Comparison of ENCODE assay signal across 1 cellular context in genomic region chr20:38084425-38084951, GRCh38.
TF ChIP-seq lines count a peak whose summit lies in the region.

No MANE protein-coding gene starts in this region.

TF ChIP-seq in K562, 482 proteins besides CTCF, POLR2A, EP300 and RAD21 (continued from another document and continues in another):
- TF ChIP-seq RERE (CRISPR knock-in tag; IDR thresholded peaks at IDR 0.05; ENCODE audit: borderline replicate concordance) = no peak
- TF ChIP-seq ZBTB49 (CRISPR knock-in tag; IDR thresholded peaks at IDR 0.05; ENCODE audit: borderline replicate concordance) = no peak
- TF ChIP-seq ZNF583 (CRISPR knock-in tag; IDR thresholded peaks at IDR 0.05) = no peak
- 0 out of 2 replicates have a peak, but pooled peaks have one; percentile 34 for TF ChIP-seq MYNN (IDR thresholded peaks at IDR 0.05)
- no peak for TF ChIP-seq MYNN (CRISPR knock-in tag; IDR thresholded peaks at IDR 0.05)
- no peak for TF ChIP-seq SUPT5H (IDR thresholded peaks at IDR 0.05)
- no peak for TF ChIP-seq MED1 (CRISPR knock-in tag; IDR thresholded peaks at IDR 0.05; ENCODE audit: borderline replicate concordance)
- 0 out of 2 replicates have a peak, but pooled peaks have one; percentile 21 for TF ChIP-seq ZFX (CRISPR knock-in tag; IDR thresholded peaks at IDR 0.05)
- TF ChIP-seq ZEB2 (IDR thresholded peaks at IDR 0.05) = 0 out of 2 replicates have a peak, but pooled peaks have one; percentile 13
- TF ChIP-seq GTF2E2 (tag; IDR thresholded peaks at IDR 0.05) = peak; percentile 70; the same call in 1 of the 2 replicates
- TF ChIP-seq ZNF175 (CRISPR knock-in tag; IDR thresholded peaks at IDR 0.05; ENCODE audit: low read depth) = peak; percentile 66; the same call in 1 of the 2 replicates
- no peak for TF ChIP-seq PHTF2 (CRISPR knock-in tag; IDR thresholded peaks at IDR 0.05)
- TF ChIP-seq CUX1 (CRISPR knock-in tag; IDR thresholded peaks at IDR 0.05) = no peak
- peak in 1 of 2 experiments; percentile 77; a peak in 3 of 4 replicates for TF ChIP-seq RCOR1 (IDR thresholded peaks at IDR 0.05; ENCODE audit: borderline replicate concordance in 1 of 2, low read depth in 2 of 2, low read length in 2 of 2)
- peak; percentile 25; the same call in 1 of the 2 replicates for TF ChIP-seq CXXC5 (CRISPR knock-in tag; IDR thresholded peaks at IDR 0.05)
- TF ChIP-seq HIVEP1 (CRISPR knock-in tag; IDR thresholded peaks at IDR 0.05) = no peak
- TF ChIP-seq ZNF395 (CRISPR knock-in tag; IDR thresholded peaks at IDR 0.05) = peak; percentile 77; the same call in 1 of the 2 replicates
- TF ChIP-seq POLR2AphosphoS2 (IDR thresholded peaks at IDR 0.05; ENCODE audit: low read length) = no peak
- peak; percentile 45; the same call in 1 of the 2 replicates for TF ChIP-seq CTBP1 (IDR thresholded peaks at IDR 0.05; ENCODE audit: borderline replicate concordance)
- no peak for TF ChIP-seq GTF2A2 (tag; IDR thresholded peaks at IDR 0.05)
- TF ChIP-seq ZBTB34 (CRISPR knock-in tag; IDR thresholded peaks at IDR 0.05) = no peak
- TF ChIP-seq ZNF174 (CRISPR knock-in tag; IDR thresholded peaks at IDR 0.05) = no peak
- TF ChIP-seq CBFA2T2 (conservative IDR thresholded peaks at IDR 0.05) = peak; percentile 81
- no peak for TF ChIP-seq MAZ (CRISPR knock-in tag; conservative IDR thresholded peaks at IDR 0.05 in 1 of 2, IDR thresholded peaks at IDR 0.05 in 1 of 2)
- TF ChIP-seq THRAP3 (IDR thresholded peaks at IDR 0.05; ENCODE audit: borderline replicate concordance) = no peak
- TF ChIP-seq HMGXB4 (CRISPR knock-in tag; IDR thresholded peaks at IDR 0.05) = no peak
- TF ChIP-seq TFAP4 (CRISPR knock-in tag; IDR thresholded peaks at IDR 0.05; ENCODE audit: borderline replicate concordance) = peak; percentile 61; the same call in 1 of the 2 replicates
- TF ChIP-seq ILK (tag; IDR thresholded peaks at IDR 0.05; ENCODE audit: borderline replicate concordance, low read depth) = no peak
- peak; percentile 44 for TF ChIP-seq NEUROD1 (IDR thresholded peaks at IDR 0.05; ENCODE audit: borderline replicate concordance, low read depth, low read length, partially characterized antibody)
- TF ChIP-seq SMARCE1 (IDR thresholded peaks at IDR 0.05) = peak; percentile 67
- no peak; the same call in 1 of the 2 replicates for TF ChIP-seq CREB1 (IDR thresholded peaks at IDR 0.05)
- TF ChIP-seq CREB1 (CRISPR knock-in tag; IDR thresholded peaks at IDR 0.05) = no peak
- TF ChIP-seq SRF (CRISPR knock-in tag; IDR thresholded peaks at IDR 0.05) = peak; percentile 81 to 97; a peak in 3 of 4 replicates
- TF ChIP-seq ZNF24 (IDR thresholded peaks at IDR 0.05) = no peak
- peak; percentile 59 for TF ChIP-seq SOX6 (IDR thresholded peaks at IDR 0.05)
- TF ChIP-seq SMAD4 (CRISPR knock-in tag; conservative IDR thresholded peaks at IDR 0.05) = peak; percentile 56; the same call in 1 of the 2 replicates
- TF ChIP-seq ZNF436 (CRISPR knock-in tag; IDR thresholded peaks at IDR 0.05) = no peak
- no peak for TF ChIP-seq THAP7 (CRISPR knock-in tag; IDR thresholded peaks at IDR 0.05)
- 0 out of 4 replicates have a peak, but pooled peaks of 1 of the 2 experiments have one; percentile 48 for TF ChIP-seq HDAC1 (IDR thresholded peaks at IDR 0.05)
- no peak for TF ChIP-seq ZFP30 (CRISPR knock-in tag; IDR thresholded peaks at IDR 0.05; ENCODE audit: borderline replicate concordance)
- TF ChIP-seq ARID1B (IDR thresholded peaks at IDR 0.05) = peak; percentile 92
- TF ChIP-seq NCOR1 (IDR thresholded peaks at IDR 0.05) = peak; percentile 82
- TF ChIP-seq MTA2 (IDR thresholded peaks at IDR 0.05; ENCODE audit: low read depth) = peak; percentile 68
- TF ChIP-seq CREB5 (CRISPR knock-in tag; IDR thresholded peaks at IDR 0.05) = no peak
